8 cellular contexts compared by ENCODE assay signal in the genomic region with DNA sequence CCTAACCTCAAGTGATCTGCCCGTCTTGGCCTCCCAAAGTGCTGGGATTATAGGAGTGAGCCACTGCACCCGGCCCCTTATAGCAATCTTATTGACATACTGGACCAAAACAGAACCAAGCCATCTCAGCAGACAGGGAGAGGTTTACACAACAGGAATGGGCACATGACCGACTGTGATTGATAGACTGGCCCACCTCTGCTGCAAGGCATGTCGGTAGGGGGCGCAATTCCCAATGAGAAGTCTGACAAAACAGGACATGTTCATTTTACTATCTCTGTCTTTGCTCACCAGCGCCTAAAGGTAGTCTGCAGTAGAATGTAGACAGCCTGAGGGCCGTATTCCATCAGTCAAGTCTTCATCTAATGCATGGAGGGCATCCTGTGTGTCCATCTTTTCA. TPM values are rescaled to one million over a fixed set of nuclear protein-coding genes. Genes with fewer than 3 reads are reported as not detected.
A peak's percentile ranks its signal among the peaks of the same experiment; 100 is the strongest.
DNase-seq lines count a peak whose midpoint lies in the region; ATAC-seq and TF ChIP-seq lines count a peak whose summit lies in the region.

No MANE protein-coding gene starts in this region.

- no peak overlapping the region for H3K27ac Mint-ChIP-seq in activated CD4-positive, alpha-beta memory T cell treated with anti-CD3 and anti-CD28 coated beads, Interleukin-2, amount 10 ng/mL, durations not matched to agents 7 days and 5 days

- H3K4me1 Mint-ChIP-seq in activated CD4-positive, alpha-beta memory T cell treated with anti-CD3 and anti-CD28 coated beads, Interleukin-2, amount 10 ng/mL, durations not matched to agents 7 days and 5 days = peaks cover 2% of the 10 kb centered on the region

- peaks cover 0 to under 1% of the 10 kb centered on the region in 2 donors for H3K9me3 ChIP-seq in transverse colon

- H3K27me3 ChIP-seq in transverse colon = peaks cover 19% of the 10 kb centered on the region

- intact Hi-C loops in transverse colon (cut with DNase I; ENCODE audit: low total_unique reads) = no loop called here

- H3K27ac ChIP-seq in transverse colon = no peak overlapping the region

- no peaks in the 10 kb centered on the region for H3K36me3 Mint-ChIP-seq in activated CD4-positive, alpha-beta memory T cell treated with anti-CD3 and anti-CD28 coated beads, Interleukin-2, amount 10 ng/mL, durations not matched to agents 7 days and 5 days (ENCODE audit: low read depth)

- peak; percentile 61 for DNase-seq in activated naive CD4-positive, alpha-beta T cell treated with Interleukin-2 at 50 U/mL for 16 hours
- DNase-seq in activated naive CD4-positive, alpha-beta T cell (lab: John Stamatoyannopoulos, UW) = no peak
- DNase-seq in KBM-7 (peak; percentile 44), iPS DF 4.7 (ENCODE audit: extremely low read depth, low spot score) (peak; percentile 51), transverse colon (peak; percentile 45), G401 (ENCODE audit: low spot score) (no peak)
- peak; percentile 66 for DNase-seq in activated CD4-positive, alpha-beta memory T cell treated with anti-CD3 and anti-CD28 coated beads, Interleukin-2, amount 10 ng/mL, durations not matched to agents 7 days and 5 days

- CTCF ChIA-PET in activated CD4-positive, alpha-beta memory T cell treated with anti-CD3 and anti-CD28 coated beads, Interleukin-2, amount 10 ng/mL, durations not matched to agents 7 days and 5 days (lab: Charles Lee) = interaction anchor here (0.7 to 1.9 kb wide), 4 partner anchors 22 to 493 kb away, joined by 3 to 9 read pairs (median 3); no protein-coding TSS in a partner anchor

- TF ChIP-seq EP300 in transverse colon (IDR thresholded peaks at IDR 0.05; ENCODE audit: low read depth) = no peak

- POLR2A ChIA-PET in activated CD4-positive, alpha-beta memory T cell treated with anti-CD3 and anti-CD28 coated beads, Interleukin-2, amount 10 ng/mL, durations not matched to agents 7 days and 5 days (lab: Charles Lee) = no interaction called here

- 66% methylated on average over 7 of the region's 7 CpGs; no CpG with 5 or more reads in 1 of the 2 donors for WGBS in transverse colon (ENCODE audit: low coverage in 1 of 2), 2 donors

- in situ Hi-C loops in KBM-7 (cut with MboI; ENCODE audit: low pct_unique_long_range_greater_than_20kb, low sequenced_read_pairs) = no loop called here
- in situ Hi-C loops in transverse colon (cut with MboI; ENCODE audit: low pct_ligation_motif_present in 1 of 4, low pct_unique_long_range_greater_than_20kb in 1 of 4, low sequenced_read_pairs in 3 of 4) = loop anchor here in 1 of 4 donors (25.0 kb wide), 1 partner anchor 272 kb away; no protein-coding TSS in a partner anchor
- in situ Hi-C loops in G401 (cut with HindIII; ENCODE audit: low sequenced_read_pairs) = no loop called here

- TF ChIP-seq POLR2A in transverse colon (IDR thresholded peaks at IDR 0.05) = no peak

- no peaks in the 10 kb centered on the region for H3K9me3 Mint-ChIP-seq in activated CD4-positive, alpha-beta memory T cell treated with anti-CD3 and anti-CD28 coated beads, Interleukin-2, amount 10 ng/mL, durations not matched to agents 7 days and 5 days

- no peak for ATAC-seq in GM19397 (IDR thresholded peaks at IDR 0.05; ENCODE audit: unreplicated experiment)

- H3K27me3 Mint-ChIP-seq in activated CD4-positive, alpha-beta memory T cell treated with anti-CD3 and anti-CD28 coated beads, Interleukin-2, amount 10 ng/mL, durations not matched to agents 7 days and 5 days = peaks cover 73% of the 10 kb centered on the region

- H3K4me3 Mint-ChIP-seq in activated CD4-positive, alpha-beta memory T cell treated with anti-CD3 and anti-CD28 coated beads, Interleukin-2, amount 10 ng/mL, durations not matched to agents 7 days and 5 days = no peak overlapping the region

- no peaks in the 10 kb centered on the region for H3K36me3 ChIP-seq in transverse colon

- H3K4me1 ChIP-seq in transverse colon = peaks cover 0 to 7% (median 2%) of the 10 kb centered on the region in 4 donors

- peak; percentile 13 to 45 (median 21) for TF ChIP-seq CTCF in transverse colon (IDR thresholded peaks at IDR 0.05)

- H3K4me3 ChIP-seq in transverse colon = no peak overlapping the region

RNA-seq across cellular contexts. Expression of a gene that starts 2.0 kb away (rescaled TPM):
- total RNA-seq in activated CD4-positive, alpha-beta memory T cell treated with anti-CD3 and anti-CD28 coated beads, Interleukin-2, amount 10 ng/mL, durations not matched to agents 7 days and 5 days = under 1 TPM in 1 of 2 experiments, not detected in 1; 0.20 TPM
- 1 to 10 TPM in 3 of 4 donors, not detected in 1; 1.1 to 3.1 (median 2.6) TPM for total RNA-seq in transverse colon
- 21.3 and 28.7 TPM in 2 replicates for total RNA-seq in G401 (2014; rRNA removed; shearing (Covaris generic))

Comparison
In these comparisons a context has a peak if more than half of its experiments do, and no peak if none do; other contexts are left out.
1. DNase-seq: peak in activated naive CD4-positive, alpha-beta T cell treated with Interleukin-2 at 50 U/mL for 16 hours (single experiment), KBM-7 (single experiment), activated CD4-positive, alpha-beta memory T cell treated with anti-CD3 and anti-CD28 coated beads, Interleukin-2, amount 10 ng/mL, durations not matched to agents 7 days and 5 days (single experiment), iPS DF 4.7 (single experiment) and transverse colon (single experiment); none in activated naive CD4-positive, alpha-beta T cell (0 of 4) and G401 (single experiment).